1 cellular context compared by ENCODE assay signal in the genomic region with DNA sequence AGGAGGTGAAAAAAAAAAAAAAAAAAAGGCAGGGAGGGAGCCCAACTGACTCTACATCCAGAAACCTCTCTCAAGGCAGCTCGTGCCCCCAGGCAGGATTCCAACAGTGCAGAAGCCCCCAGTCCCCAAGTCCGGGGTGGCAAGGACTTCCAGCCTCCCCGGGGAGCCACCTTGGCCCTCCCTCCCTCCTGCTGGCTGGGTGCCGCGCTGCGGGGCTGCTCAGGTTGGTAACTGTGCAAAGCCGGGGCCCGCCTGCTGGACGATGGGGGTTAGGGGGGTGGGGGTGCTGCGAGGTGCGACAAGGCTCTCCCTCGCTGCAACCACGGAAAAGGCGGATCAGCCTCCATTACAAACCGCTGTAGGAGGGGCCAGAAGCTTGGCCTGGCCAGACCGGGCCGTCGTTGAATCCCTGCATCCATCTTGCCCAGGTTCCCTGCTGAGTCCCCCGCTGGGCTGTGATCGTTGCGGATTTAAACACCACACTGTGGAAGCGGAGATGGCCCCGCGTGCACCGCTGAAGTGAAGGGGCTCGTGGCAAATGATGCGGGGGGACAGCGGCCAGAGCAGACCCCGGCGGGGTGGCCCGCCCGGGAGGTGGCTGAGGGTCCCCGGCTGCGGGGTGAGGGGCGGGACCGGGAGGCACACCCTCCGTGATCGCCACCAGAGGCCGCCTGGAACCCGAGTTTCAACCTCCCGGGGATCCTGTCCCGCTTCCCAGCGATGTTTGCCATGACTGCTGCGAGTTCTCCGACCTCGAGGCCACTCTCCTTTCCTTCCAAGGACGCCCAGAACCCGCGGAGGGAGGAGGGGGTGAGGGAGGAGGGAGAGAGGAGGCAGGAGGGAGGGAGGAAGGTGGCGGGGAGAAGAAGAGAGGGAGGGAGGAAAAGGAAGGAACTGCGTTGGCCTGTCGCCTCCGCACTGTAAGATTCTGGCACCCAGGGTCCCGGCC.
TF ChIP-seq lines count a peak whose summit lies in the region.

No MANE protein-coding gene starts in this region.

TF ChIP-seq in HepG2, 621 proteins besides CTCF, POLR2A, EP300 and RAD21 (continued from another document and continues in another):
- no peak for TF ChIP-seq MLXIP (CRISPR knock-in tag; IDR thresholded peaks at IDR 0.05; ENCODE audit: borderline replicate concordance)
- no peak for TF ChIP-seq ZNF256 (CRISPR knock-in tag; conservative IDR thresholded peaks at IDR 0.05)
- TF ChIP-seq CENPX (CRISPR knock-in tag; IDR thresholded peaks at IDR 0.05): no peak
- TF ChIP-seq E2F5 (CRISPR knock-in tag; conservative IDR thresholded peaks at IDR 0.05): no peak
- no peak for TF ChIP-seq CREM (IDR thresholded peaks at IDR 0.05)
- TF ChIP-seq CREM (CRISPR knock-in tag; IDR thresholded peaks at IDR 0.05): no peak
- no peak for TF ChIP-seq ZSCAN21 (CRISPR knock-in tag; IDR thresholded peaks at IDR 0.05; ENCODE audit: borderline replicate concordance)
- no peak for TF ChIP-seq ZNF280B (CRISPR knock-in tag; IDR thresholded peaks at IDR 0.05; ENCODE audit: borderline replicate concordance)
- TF ChIP-seq ZNF766 (CRISPR knock-in tag; IDR thresholded peaks at IDR 0.05; ENCODE audit: borderline replicate concordance): no peak
- TF ChIP-seq RXRB (CRISPR knock-in tag; IDR thresholded peaks at IDR 0.05; ENCODE audit: borderline replicate concordance): no peak
- TF ChIP-seq ATF1 (CRISPR knock-in tag; IDR thresholded peaks at IDR 0.05): no peak
- TF ChIP-seq GATAD2A (CRISPR knock-in tag; IDR thresholded peaks at IDR 0.05): no peak
- no peak for TF ChIP-seq ZSCAN31 (CRISPR knock-in tag; IDR thresholded peaks at IDR 0.05; ENCODE audit: low read depth)
- TF ChIP-seq JDP2 (CRISPR knock-in tag; IDR thresholded peaks at IDR 0.05; ENCODE audit: borderline replicate concordance): no peak
- no peak for TF ChIP-seq ZNF598 (CRISPR knock-in tag; IDR thresholded peaks at IDR 0.05; ENCODE audit: borderline replicate concordance)
- TF ChIP-seq GABPB1 (CRISPR knock-in tag; IDR thresholded peaks at IDR 0.05): 0 out of 2 replicates have a peak, but pooled peaks have one; percentile 31
- TF ChIP-seq ZNF720 (CRISPR knock-in tag; IDR thresholded peaks at IDR 0.05): no peak
- peak; percentile 10; the same call in 1 of the 2 replicates for TF ChIP-seq ARID5B (CRISPR knock-in tag; IDR thresholded peaks at IDR 0.05)
- TF ChIP-seq, protein P1, sequence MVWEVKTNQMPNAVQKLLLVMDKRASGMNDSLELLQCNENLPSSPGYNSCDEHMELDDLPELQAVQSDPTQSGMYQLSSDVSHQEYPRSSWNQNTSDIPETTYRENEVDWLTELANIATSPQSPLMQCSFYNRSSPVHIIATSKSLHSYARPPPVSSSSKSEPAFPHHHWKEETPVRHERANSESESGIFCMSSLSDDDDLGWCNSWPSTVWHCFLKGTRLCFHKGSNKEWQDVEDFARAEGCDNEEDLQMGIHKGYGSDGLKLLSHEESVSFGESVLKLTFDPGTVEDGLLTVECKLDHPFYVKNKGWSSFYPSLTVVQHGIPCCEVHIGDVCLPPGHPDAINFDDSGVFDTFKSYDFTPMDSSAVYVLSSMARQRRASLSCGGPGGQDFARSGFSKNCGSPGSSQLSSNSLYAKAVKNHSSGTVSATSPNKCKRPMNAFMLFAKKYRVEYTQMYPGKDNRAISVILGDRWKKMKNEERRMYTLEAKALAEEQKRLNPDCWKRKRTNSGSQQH (CRISPR knock-in tag; IDR thresholded peaks at IDR 0.05; ENCODE audit: low read depth): no peak
- TF ChIP-seq HDAC1 (CRISPR knock-in tag; IDR thresholded peaks at IDR 0.05): peak; percentile 51; the same call in 1 of the 2 replicates
- no peak for TF ChIP-seq SOX6 (IDR thresholded peaks at IDR 0.05)
- peak; percentile 18; the same call in 1 of the 2 replicates for TF ChIP-seq SOX6 (CRISPR knock-in tag; IDR thresholded peaks at IDR 0.05)
- 0 out of 2 replicates have a peak, but pooled peaks have one; percentile 20 for TF ChIP-seq ZNF501 (CRISPR knock-in tag; IDR thresholded peaks at IDR 0.05)
- peak; percentile 48 for TF ChIP-seq ZFY (CRISPR knock-in tag; IDR thresholded peaks at IDR 0.05)
- TF ChIP-seq YEATS4 (CRISPR knock-in tag; IDR thresholded peaks at IDR 0.05; ENCODE audit: borderline replicate concordance): no peak
- TF ChIP-seq, protein P2, sequence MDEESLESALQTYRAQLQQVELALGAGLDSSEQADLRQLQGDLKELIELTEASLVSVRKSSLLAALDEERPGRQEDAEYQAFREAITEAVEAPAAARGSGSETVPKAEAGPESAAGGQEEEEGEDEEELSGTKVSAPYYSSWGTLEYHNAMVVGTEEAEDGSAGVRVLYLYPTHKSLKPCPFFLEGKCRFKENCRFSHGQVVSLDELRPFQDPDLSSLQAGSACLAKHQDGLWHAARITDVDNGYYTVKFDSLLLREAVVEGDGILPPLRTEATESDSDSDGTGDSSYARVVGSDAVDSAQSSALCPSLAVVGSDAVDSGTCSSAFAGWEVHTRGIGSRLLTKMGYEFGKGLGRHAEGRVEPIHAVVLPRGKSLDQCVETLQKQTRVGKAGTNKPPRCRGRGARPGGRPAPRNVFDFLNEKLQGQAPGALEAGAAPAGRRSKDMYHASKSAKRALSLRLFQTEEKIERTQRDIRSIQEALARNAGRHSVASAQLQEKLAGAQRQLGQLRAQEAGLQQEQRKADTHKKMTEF (CRISPR knock-in tag; IDR thresholded peaks at IDR 0.05): peak; percentile 19; the same call in 1 of the 2 replicates
- TF ChIP-seq JUNB (CRISPR knock-in tag; IDR thresholded peaks at IDR 0.05; ENCODE audit: borderline replicate concordance): no peak
- TF ChIP-seq, protein P3, sequence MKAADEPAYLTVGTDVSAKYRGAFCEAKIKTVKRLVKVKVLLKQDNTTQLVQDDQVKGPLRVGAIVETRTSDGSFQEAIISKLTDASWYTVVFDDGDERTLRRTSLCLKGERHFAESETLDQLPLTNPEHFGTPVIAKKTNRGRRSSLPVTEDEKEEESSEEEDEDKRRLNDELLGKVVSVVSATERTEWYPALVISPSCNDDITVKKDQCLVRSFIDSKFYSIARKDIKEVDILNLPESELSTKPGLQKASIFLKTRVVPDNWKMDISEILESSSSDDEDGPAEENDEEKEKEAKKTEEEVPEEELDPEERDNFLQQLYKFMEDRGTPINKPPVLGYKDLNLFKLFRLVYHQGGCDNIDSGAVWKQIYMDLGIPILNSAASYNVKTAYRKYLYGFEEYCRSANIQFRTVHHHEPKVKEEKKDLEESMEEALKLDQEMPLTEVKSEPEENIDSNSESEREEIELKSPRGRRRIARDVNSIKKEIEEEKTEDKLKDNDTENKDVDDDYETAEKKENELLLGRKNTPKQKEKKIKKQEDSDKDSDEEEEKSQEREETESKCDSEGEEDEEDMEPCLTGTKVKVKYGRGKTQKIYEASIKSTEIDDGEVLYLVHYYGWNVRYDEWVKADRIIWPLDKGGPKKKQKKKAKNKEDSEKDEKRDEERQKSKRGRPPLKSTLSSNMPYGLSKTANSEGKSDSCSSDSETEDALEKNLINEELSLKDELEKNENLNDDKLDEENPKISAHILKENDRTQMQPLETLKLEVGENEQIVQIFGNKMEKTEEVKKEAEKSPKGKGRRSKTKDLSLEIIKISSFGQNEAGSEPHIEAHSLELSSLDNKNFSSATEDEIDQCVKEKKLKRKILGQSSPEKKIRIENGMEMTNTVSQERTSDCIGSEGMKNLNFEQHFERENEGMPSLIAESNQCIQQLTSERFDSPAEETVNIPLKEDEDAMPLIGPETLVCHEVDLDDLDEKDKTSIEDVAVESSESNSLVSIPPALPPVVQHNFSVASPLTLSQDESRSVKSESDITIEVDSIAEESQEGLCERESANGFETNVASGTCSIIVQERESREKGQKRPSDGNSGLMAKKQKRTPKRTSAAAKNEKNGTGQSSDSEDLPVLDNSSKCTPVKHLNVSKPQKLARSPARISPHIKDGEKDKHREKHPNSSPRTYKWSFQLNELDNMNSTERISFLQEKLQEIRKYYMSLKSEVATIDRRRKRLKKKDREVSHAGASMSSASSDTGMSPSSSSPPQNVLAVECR (CRISPR knock-in tag; IDR thresholded peaks at IDR 0.05; ENCODE audit: borderline replicate concordance): peak; percentile 25; the same call in 1 of the 2 replicates
- TF ChIP-seq IKZF5 (CRISPR knock-in tag; IDR thresholded peaks at IDR 0.05): no peak
- peak; percentile 41; the same call in 1 of the 2 replicates for TF ChIP-seq PHF8 (CRISPR knock-in tag; IDR thresholded peaks at IDR 0.05)
- TF ChIP-seq LCORL (IDR thresholded peaks at IDR 0.05): no peak
- TF ChIP-seq LCORL (CRISPR knock-in tag; IDR thresholded peaks at IDR 0.05): peak; percentile 42; the same call in 1 of the 2 replicates
